ENCODE assay signal across 16 cellular contexts in the genomic region with DNA sequence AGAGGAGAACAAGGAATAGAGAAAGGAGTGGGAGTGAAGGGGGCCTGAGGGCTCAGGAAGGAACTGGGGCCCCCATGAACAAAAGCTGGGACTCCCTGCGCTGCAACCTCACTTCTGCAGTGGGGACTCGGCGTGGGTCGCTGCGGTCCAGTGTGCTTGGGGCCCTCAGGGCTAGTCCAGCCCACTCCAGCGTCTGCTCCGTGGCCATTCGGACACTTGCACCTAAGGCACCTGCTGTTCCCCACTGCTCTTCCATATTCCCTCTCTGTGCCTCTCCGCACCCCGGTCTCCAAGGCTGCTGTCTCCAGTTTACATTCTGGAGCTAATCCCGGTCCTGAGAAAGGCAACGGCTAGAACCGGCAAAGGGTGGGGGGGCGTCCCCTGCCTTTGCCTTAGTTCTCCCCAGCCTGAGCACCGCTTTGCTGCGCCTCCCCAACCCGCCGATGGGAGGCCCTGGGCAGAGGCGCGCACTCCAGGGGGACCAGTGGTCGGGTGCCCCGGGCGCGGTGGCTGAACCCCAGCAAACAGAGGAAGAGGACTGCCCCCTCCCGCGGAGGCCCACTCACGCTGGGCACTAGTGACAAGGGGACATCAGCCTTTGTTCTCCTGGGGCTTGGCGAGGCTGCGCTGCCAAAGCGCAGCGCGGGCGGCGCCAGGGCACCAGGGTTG.
DNase-seq lines count a peak whose midpoint lies in the region; ATAC-seq and TF ChIP-seq lines count a peak whose summit lies in the region.
"Had no signal": no experiment of that assay in that cellular context is flagged by ENCODE, and none has a peak within 500 bp of the region (broad histone marks: within the 10 kb centered on the region; RNA-seq: fewer than 3 reads in every experiment).

No MANE protein-coding gene starts in this region.

- H3K27ac ChIP-seq in stomach (peak overlapping the region in 4 of 5 donors; percentile 27 to 76 (median 66)), PC-9 (no peak overlapping the region)

- no peak for TF ChIP-seq POLR2A in stomach (IDR thresholded peaks at IDR 0.05)

- DNase-seq in NCI-H748 (lab: John Stamatoyannopoulos, UW; ENCODE audit: unreplicated experiment) (peak; percentile 22), NCI-H748 treated with DMSO at 0.1 percent for 48 hours (lab: John Stamatoyannopoulos, UW) (no peak), cortex of kidney (lab: John Stamatoyannopoulos, UW) (peak; percentile 4), left kidney (ENCODE audit: low read depth, low spot score) (peak; percentile 36), stomach (no peak), PC-9 (no peak), putamen (ENCODE audit: low spot score) (no peak)
- DNase-seq: 8988T; activated B cell treated with CpG ODN at 0.5 μM for 24 hours; activated CD8-positive, alpha-beta memory T cell treated with anti-CD3 and anti-CD28 coated beads, Interleukin-2, amount 50 U/mL, for 48 hours; activated naive CD8-positive, alpha-beta T cell treated with anti-CD3 and anti-CD28 coated beads, Interleukin-2, amount 10 ng/mL, durations not matched to agents 7 days and 5 days; CD8-positive, alpha-beta T cell; cerebellar nuclear complex; NCI-H226; stimulated activated naive CD8-positive, alpha-beta T cell treated with anti-CD3 and anti-CD28 coated beads, Interleukin-15, amount 100 ng/mL, for 72 hours had no signal

- no peak for ATAC-seq in HG03196 (IDR thresholded peaks at IDR 0.05; ENCODE audit: unreplicated experiment)
- ATAC-seq: CD8-positive, alpha-beta T cell; stimulated activated naive CD8-positive, alpha-beta T cell treated with anti-CD3 and anti-CD28 coated beads, Interleukin-15, amount 100 ng/mL, for 72 hours had no signal

- H3F3A ChIP-seq in PC-9 (ENCODE audit: insufficient read depth, low read depth): peaks cover 7% of the 10 kb centered on the region; the same call in 1 of the 2 replicates

- H2AFZ ChIP-seq in PC-9: no peak overlapping the region

- POLR2A ChIA-PET in PC-9 (lab: Charles Lee; ENCODE audit: unreplicated experiment): no interaction called here

- no peak for TF ChIP-seq EP300 in stomach (IDR thresholded peaks at IDR 0.05)

- H3K9me3 ChIP-seq in stomach: peaks cover 0 to 5% (median 0%) of the 10 kb centered on the region in 4 donors
- no peaks in the 10 kb centered on the region for H3K9me3 ChIP-seq in PC-9 (ENCODE audit: insufficient read depth, low read depth)

- CTCF ChIA-PET in PC-9 (lab: Charles Lee): interaction anchor here (0.5 kb wide), 1 partner anchor 762 kb away, joined by 6 read pairs; the partner anchor contains the start of gene CXorf66

- H3K36me3 ChIP-seq in stomach (no peaks in the 10 kb centered on the region), PC-9 (ENCODE audit: low read depth) (no peaks in the 10 kb centered on the region)

- BruUV-seq in PC-9 (replicated peaks; lab: Mats Ljungman, UMichigan): no TSS peak

- H3K4me3 ChIP-seq in stomach (peak overlapping the region; percentile 39 to 59 (median 52)), PC-9 (no peak overlapping the region)

- intact Hi-C loops in stomach (cut with DNase I; ENCODE audit: low total_unique reads): no loop called here
- intact Hi-C loops in PC-9 (cut with micrococcal nuclease; ENCODE audit: unreplicated experiment): no loop called here

- no peaks in the 10 kb centered on the region for H3K79me2 ChIP-seq in PC-9 (ENCODE audit: low read depth)

- 8 to 35% (median 29%) methylated on average over 10 to 34 of the region's 34 CpGs for WGBS in stomach, 5 donors

- no peaks in the 10 kb centered on the region for H4K20me1 ChIP-seq in PC-9 (ENCODE audit: insufficient read depth)

- H3K27me3 ChIP-seq in stomach (peaks cover 0 to 16% (median 15%) of the 10 kb centered on the region in 3 donors), PC-9 (ENCODE audit: insufficient read depth, low read depth) (0 out of 2 replicates have a peak, but pooled peaks cover 3% of the 10 kb centered on the region)

- peaks cover 0 to 37% (median 16%) of the 10 kb centered on the region in 4 donors for H3K4me1 ChIP-seq in stomach
- H3K4me1 ChIP-seq in PC-9 (replicated peaks; ENCODE audit: insufficient read depth): peaks cover 28% of the 10 kb centered on the region

- H3K9me2 ChIP-seq in PC-9 (ENCODE audit: insufficient read depth): no peaks in the 10 kb centered on the region

- TF ChIP-seq CTCF in stomach (IDR thresholded peaks at IDR 0.05) (no peak), PC-9 (conservative IDR thresholded peaks at IDR 0.05) (no peak)

- no peak overlapping the region for H3K4me2 ChIP-seq in PC-9

Comparison
In these comparisons a context has a peak if more than half of its experiments do, and no peak if none do; other contexts are left out.
1. DNase-seq: peak in NCI-H748 (single experiment), cortex of kidney (single experiment) and left kidney (single experiment); none in NCI-H748 treated with DMSO at 0.1 percent for 48 hours (single experiment), stomach (single experiment), PC-9 (0 of 2) and putamen (single experiment).